Comparison of ENCODE assay signal across 38 cellular contexts in genomic region chr13:101090287-101090686, GRCh38.
"Had no signal": no experiment of that assay in that cellular context is flagged by ENCODE, and none has a peak within 500 bp of the region (broad histone marks: within the 10 kb centered on the region; RNA-seq: fewer than 3 reads in every experiment).

No MANE protein-coding gene starts in this region.

- H3K4me1 ChIP-seq: ascending aorta had no signal

- H3K4me3 ChIP-seq: ascending aorta, cardiac muscle cell had no signal

- H3K4me3 Mint-ChIP-seq: activated B cell treated with CpG ODN at 0.5 μM for 24 hours; activated CD4-positive, alpha-beta memory T cell treated with anti-CD3 and anti-CD28 coated beads for 36 hours; activated CD4-positive, alpha-beta T cell treated with anti-CD3 and anti-CD28 coated beads, Interleukin-2, amount 10 ng/mL, durations not matched to agents 24 days and 14 days; activated CD8-positive, alpha-beta T cell treated with anti-CD3 and anti-CD28 coated beads for 36 hours; activated naive CD4-positive, alpha-beta T cell treated with anti-CD3 and anti-CD28 coated beads, Interleukin-2, amount 10 ng/mL, durations not matched to agents 7 days and 5 days; activated naive CD4-positive, alpha-beta T cell treated with anti-CD3 and anti-CD28 coated beads, Interleukin-2, amount 50 U/mL, for 24 hours; activated naive CD8-positive, alpha-beta T cell; activated naive CD8-positive, alpha-beta T cell treated with anti-CD3 and anti-CD28 coated beads, Interleukin-2, amount 10 ng/mL, durations not matched to agents 7 days and 5 days; activated naive CD8-positive, alpha-beta T cell treated with anti-CD3 and anti-CD28 coated beads, Interleukin-2, amount 50 U/mL, for 24 hours; activated T-cell treated with anti-CD3 and anti-CD28 coated beads, Interleukin-2, amount 50 U/mL, for 4 hours; activated T-cell treated with anti-CD3 and anti-CD28 coated beads, Interleukin-2, amount 50 U/mL, for 72 hours; activated T-helper 1 cell treated with anti-CD3 and anti-CD28 coated beads, Interleukin-12 subunit alpha, Interleukin-12 subunit beta, Interleukin-2, Interleukin-4 antibody, amounts not matched to agents 30 ng/mL and 10 ng/mL and 1 ng/mL, durations not matched to agents 14 hours and 24 hours and 36 hours; brain; central memory CD8-positive, alpha-beta T cell; T-helper 1 cell treated with Interleukin-12 subunit alpha and Interleukin-12 subunit beta and Interleukin-4 antibody, amounts not matched to agents 30 μg/mL and 1 μg/mL, for 36 hours; T-helper 2 cell treated with Interferon-gamma antibody and Interleukin-4, amounts not matched to agents 5 μg/mL and 100 μg/mL, for 36 hours had no signal

- H3K9me3 Mint-ChIP-seq: activated B cell treated with CpG ODN at 0.5 μM for 24 hours; activated CD4-positive, alpha-beta memory T cell treated with anti-CD3 and anti-CD28 coated beads for 36 hours; activated CD4-positive, alpha-beta T cell treated with anti-CD3 and anti-CD28 coated beads, Interleukin-2, amount 10 ng/mL, durations not matched to agents 24 days and 14 days; activated CD8-positive, alpha-beta T cell treated with anti-CD3 and anti-CD28 coated beads for 36 hours; activated naive CD4-positive, alpha-beta T cell treated with anti-CD3 and anti-CD28 coated beads, Interleukin-2, amount 10 ng/mL, durations not matched to agents 7 days and 5 days; activated naive CD4-positive, alpha-beta T cell treated with anti-CD3 and anti-CD28 coated beads, Interleukin-2, amount 50 U/mL, for 24 hours; activated naive CD8-positive, alpha-beta T cell treated with anti-CD3 and anti-CD28 coated beads, Interleukin-2, amount 10 ng/mL, durations not matched to agents 7 days and 5 days; activated naive CD8-positive, alpha-beta T cell treated with anti-CD3 and anti-CD28 coated beads, Interleukin-2, amount 50 U/mL, for 24 hours; activated T-cell treated with anti-CD3 and anti-CD28 coated beads, Interleukin-2, amount 50 U/mL, for 4 hours; activated T-cell treated with anti-CD3 and anti-CD28 coated beads, Interleukin-2, amount 50 U/mL, for 72 hours; activated T-helper 1 cell treated with anti-CD3 and anti-CD28 coated beads, Interleukin-12 subunit alpha, Interleukin-12 subunit beta, Interleukin-2, Interleukin-4 antibody, amounts not matched to agents 30 ng/mL and 10 ng/mL and 1 ng/mL, durations not matched to agents 14 hours and 24 hours and 36 hours; activated T-helper 2 cell treated with anti-CD3 and anti-CD28 coated beads, Interferon-gamma antibody, Interleukin-2, Interleukin-4, amounts not matched to agents 10 μg/mL and 5 μg/mL and 100 μg/mL, durations not matched to agents 14 hours and 24 hours and 36 hours; central memory CD8-positive, alpha-beta T cell; T-helper 1 cell treated with Interleukin-12 subunit alpha and Interleukin-12 subunit beta and Interleukin-4 antibody, amounts not matched to agents 30 μg/mL and 1 μg/mL, for 36 hours; T-helper 2 cell treated with Interferon-gamma antibody and Interleukin-4, amounts not matched to agents 5 μg/mL and 100 μg/mL, for 36 hours had no signal

- H3K4me1 Mint-ChIP-seq: activated B cell treated with CpG ODN at 0.5 μM for 24 hours; activated CD4-positive, alpha-beta T cell treated with anti-CD3 and anti-CD28 coated beads, Interleukin-2, amount 10 ng/mL, durations not matched to agents 24 days and 14 days; activated naive CD4-positive, alpha-beta T cell treated with anti-CD3 and anti-CD28 coated beads, Interleukin-2, amount 10 ng/mL, durations not matched to agents 7 days and 5 days; activated naive CD4-positive, alpha-beta T cell treated with anti-CD3 and anti-CD28 coated beads, Interleukin-2, amount 50 U/mL, for 24 hours; activated naive CD8-positive, alpha-beta T cell treated with anti-CD3 and anti-CD28 coated beads, Interleukin-2, amount 10 ng/mL, durations not matched to agents 7 days and 5 days; activated naive CD8-positive, alpha-beta T cell treated with anti-CD3 and anti-CD28 coated beads, Interleukin-2, amount 50 U/mL, for 24 hours; central memory CD8-positive, alpha-beta T cell had no signal

- H3K27me3 ChIP-seq: ascending aorta, cardiac muscle cell had no signal

- H3K9me3 ChIP-seq: ascending aorta had no signal

- DNase-seq: activated B cell treated with CpG ODN at 0.5 μM for 24 hours; activated CD4-positive, alpha-beta memory T cell treated with anti-CD3 and anti-CD28 coated beads for 36 hours; activated CD4-positive, alpha-beta T cell treated with anti-CD3 and anti-CD28 coated beads for 4 hours; activated CD4-positive, alpha-beta T cell treated with anti-CD3 and anti-CD28 coated beads, Interleukin-2, amount 10 ng/mL, durations not matched to agents 24 days and 14 days; activated CD4-positive, alpha-beta T cell treated with anti-CD3 and anti-CD28 coated beads, Interleukin-2, amount 50 U/mL, for 1 hour; activated CD4-positive, alpha-beta T cell treated with anti-CD3 and anti-CD28 coated beads, Interleukin-2, amount 50 U/mL, for 4 hours; activated CD4-positive, CD25-positive, alpha-beta regulatory T cell treated with anti-CD3 and anti-CD28 coated beads, Interleukin-2, amount 50 U/mL, for 72 hours; activated CD8-positive, alpha-beta memory T cell treated with anti-CD3 and anti-CD28 coated beads, Interleukin-2, amount 50 U/mL, for 4 hours; activated CD8-positive, alpha-beta T cell treated with anti-CD3 and anti-CD28 coated beads for 36 hours; activated effector memory CD4-positive, alpha-beta T cell treated with Interleukin-2 at 50 U/mL for 16 hours; activated gamma-delta T cell; activated naive CD4-positive, alpha-beta T cell treated with anti-CD3 and anti-CD28 coated beads, Interleukin-2, amount 10 ng/mL, durations not matched to agents 7 days and 5 days; activated naive CD4-positive, alpha-beta T cell treated with Interleukin-2 at 50 U/mL for 16 hours; activated naive CD8-positive, alpha-beta T cell treated with anti-CD3 and anti-CD28 coated beads, Interleukin-2, amount 10 ng/mL, durations not matched to agents 7 days and 5 days; activated naive CD8-positive, alpha-beta T cell treated with anti-CD3 and anti-CD28 coated beads, Interleukin-2, amount 50 U/mL, for 24 hours; activated T-cell treated with anti-CD3 and anti-CD28 coated beads for 4 hours; activated T-cell treated with anti-CD3 and anti-CD28 coated beads, Interleukin-2, amount 50 U/mL, for 1 hour; activated T-cell treated with anti-CD3 and anti-CD28 coated beads, Interleukin-2, amount 50 U/mL, for 4 hours; activated T-cell treated with anti-CD3 and anti-CD28 coated beads, Interleukin-2, amount 50 U/mL, for 72 hours; amygdala; anterior cingulate cortex; caudate nucleus; cerebellar nuclear complex; T-helper 2 cell; T-helper 9 cell had no signal

- ATAC-seq: activated CD8-positive, alpha-beta T cell treated with anti-CD3 and anti-CD28 coated beads for 36 hours; activated naive CD8-positive, alpha-beta T cell treated with anti-CD3 and anti-CD28 coated beads, Interleukin-2, amount 50 U/mL, for 24 hours; activated T-cell treated with anti-CD3 and anti-CD28 coated beads, Interleukin-2, amount 50 U/mL, for 4 hours had no signal

- H3K27ac Mint-ChIP-seq: activated B cell treated with CpG ODN at 0.5 μM for 24 hours; activated CD4-positive, alpha-beta memory T cell treated with anti-CD3 and anti-CD28 coated beads for 36 hours; activated CD4-positive, alpha-beta T cell treated with anti-CD3 and anti-CD28 coated beads, Interleukin-2, amount 10 ng/mL, durations not matched to agents 24 days and 14 days; activated CD8-positive, alpha-beta T cell treated with anti-CD3 and anti-CD28 coated beads for 36 hours; activated naive CD4-positive, alpha-beta T cell treated with anti-CD3 and anti-CD28 coated beads, Interleukin-2, amount 10 ng/mL, durations not matched to agents 7 days and 5 days; activated naive CD4-positive, alpha-beta T cell treated with anti-CD3 and anti-CD28 coated beads, Interleukin-2, amount 50 U/mL, for 24 hours; activated naive CD8-positive, alpha-beta T cell; activated naive CD8-positive, alpha-beta T cell treated with anti-CD3 and anti-CD28 coated beads, Interleukin-2, amount 10 ng/mL, durations not matched to agents 7 days and 5 days; activated naive CD8-positive, alpha-beta T cell treated with anti-CD3 and anti-CD28 coated beads, Interleukin-2, amount 50 U/mL, for 24 hours; activated T-cell treated with anti-CD3 and anti-CD28 coated beads, Interleukin-2, amount 50 U/mL, for 72 hours; activated T-helper 1 cell treated with anti-CD3 and anti-CD28 coated beads, Interleukin-12 subunit alpha, Interleukin-12 subunit beta, Interleukin-2, Interleukin-4 antibody, amounts not matched to agents 30 ng/mL and 10 ng/mL and 1 ng/mL, durations not matched to agents 14 hours and 24 hours and 36 hours; activated T-helper 2 cell treated with anti-CD3 and anti-CD28 coated beads, Interferon-gamma antibody, Interleukin-2, Interleukin-4, amounts not matched to agents 10 μg/mL and 5 μg/mL and 100 μg/mL, durations not matched to agents 14 hours and 24 hours and 36 hours; brain; T-helper 1 cell treated with Interleukin-12 subunit alpha and Interleukin-12 subunit beta and Interleukin-4 antibody, amounts not matched to agents 30 μg/mL and 1 μg/mL, for 36 hours; T-helper 2 cell treated with Interferon-gamma antibody and Interleukin-4, amounts not matched to agents 5 μg/mL and 100 μg/mL, for 36 hours had no signal

- H3K36me3 Mint-ChIP-seq: activated CD4-positive, alpha-beta memory T cell treated with anti-CD3 and anti-CD28 coated beads for 36 hours; activated naive CD4-positive, alpha-beta T cell treated with anti-CD3 and anti-CD28 coated beads, Interleukin-2, amount 10 ng/mL, durations not matched to agents 7 days and 5 days; activated naive CD4-positive, alpha-beta T cell treated with anti-CD3 and anti-CD28 coated beads, Interleukin-2, amount 50 U/mL, for 24 hours; activated naive CD8-positive, alpha-beta T cell; activated naive CD8-positive, alpha-beta T cell treated with anti-CD3 and anti-CD28 coated beads, Interleukin-2, amount 10 ng/mL, durations not matched to agents 7 days and 5 days; brain had no signal

- FAIRE-seq: bronchial epithelial cell, TTC549 had no signal

- H3K27ac ChIP-seq: ascending aorta, cardiac muscle cell, VCaP had no signal

- H3K36me3 ChIP-seq: cardiac muscle cell had no signal
